Comparison of ENCODE assay signal across 21 cellular contexts in genomic region chr4:44662623-44663006, GRCh38. TPM values are rescaled to one million over a fixed set of nuclear protein-coding genes. Genes with fewer than 3 reads are reported as not detected.
A peak's percentile ranks its signal among the peaks of the same experiment; 100 is the strongest.
DNase-seq lines count a peak whose midpoint lies in the region; ATAC-seq and TF ChIP-seq lines count a peak whose summit lies in the region.
"Had no signal": no experiment of that assay in that cellular context is flagged by ENCODE, and none has a peak within 500 bp of the region (broad histone marks: within the 10 kb centered on the region; RNA-seq: fewer than 3 reads in every experiment).

No MANE protein-coding gene starts in this region.

- 0 out of 2 replicates have a peak overlapping the region, but pooled peaks have one; percentile 44 for H2AFZ ChIP-seq in OCI-LY3 (ENCODE audit: low read depth, low read length)

- TF ChIP-seq CTCF in OCI-LY3 (IDR thresholded peaks at IDR 0.05; ENCODE audit: low read depth, low read length) (no peak), left lung (IDR thresholded peaks at IDR 0.05) (no peak)

- H3K4me2 ChIP-seq in OCI-LY3 (ENCODE audit: low read length), result peak overlapping the region; percentile 1; the same call in 1 of the 2 replicates

- H3K4me1 ChIP-seq in OCI-LY3 (ENCODE audit: low read length) (peaks cover 10% of the 10 kb centered on the region), left lung (no peaks in the 10 kb centered on the region)
- H3K4me1 ChIP-seq: gastroesophageal sphincter, pancreas, thyroid gland had no signal

- H3K27me3 ChIP-seq in OCI-LY3 (ENCODE audit: low read depth, low read length), result no peaks in the 10 kb centered on the region
- no peaks in the 10 kb centered on the region for H3K27me3 ChIP-seq in left lung
- H3K27me3 ChIP-seq: gastroesophageal sphincter, pancreas, thyroid gland had no signal

- DNase-seq in AML-193 (lab: John Stamatoyannopoulos, UW) (peak; percentile 5 to 11), NCI-H2081 treated with DMSO at 0.1 percent for 48 hours (lab: John Stamatoyannopoulos, UW) (no peak), NCI-H510A treated with DMSO at 0.1 percent for 48 hours (lab: John Stamatoyannopoulos, UW) (no peak), left lung (no peak)
- DNase-seq in activated CD4-positive, CD25-positive, alpha-beta regulatory T cell (lab: John Stamatoyannopoulos, UW), result no peak
- DNase-seq: ACHN; activated naive CD4-positive, alpha-beta T cell; Calu3; endodermal cell; H9; mucosa of descending colon; NCI-H1694; NCI-H524; pancreas; stimulated activated CD4-positive, alpha-beta T cell treated with anti-CD3 and anti-CD28 coated beads, Interleukin-12 subunit alpha, Interleukin-12 subunit beta, amount 100 ng/mL, for 4 hours; thyroid gland had no signal

- no peaks in the 10 kb centered on the region for H3K36me3 ChIP-seq in OCI-LY3 (replicated peaks; ENCODE audit: low read depth, low read length)
- no peaks in the 10 kb centered on the region for H3K36me3 ChIP-seq in left lung
- H3K36me3 ChIP-seq: gastroesophageal sphincter, pancreas, thyroid gland had no signal

- H3K9me3 ChIP-seq in OCI-LY3 (ENCODE audit: insufficient read depth, low read length) (no peaks in the 10 kb centered on the region), left lung (no peaks in the 10 kb centered on the region)
- H3K9me3 ChIP-seq: gastroesophageal sphincter, mucosa of descending colon, pancreas, thyroid gland had no signal

- H3K79me2 ChIP-seq in OCI-LY3 (ENCODE audit: low read length), result no peaks in the 10 kb centered on the region

- intact Hi-C loops in left lung (cut with DNase I), result no loop called here

- ATAC-seq in GM19043 (IDR thresholded peaks at IDR 0.05; ENCODE audit: low read depth, unreplicated experiment) (peak; percentile 59), HG03095 (IDR thresholded peaks at IDR 0.05; ENCODE audit: unreplicated experiment) (peak; percentile 80), left lung (no peak)
- ATAC-seq: gastroesophageal sphincter, mucosa of descending colon, pancreas, Right ventricle myocardium inferior had no signal

- no peaks in the 10 kb centered on the region for H4K20me1 ChIP-seq in OCI-LY3 (ENCODE audit: insufficient read depth, low read length)

- no peak overlapping the region for H3K27ac ChIP-seq in OCI-LY3 (ENCODE audit: low read length)
- H3K27ac ChIP-seq in left lung, result no peak overlapping the region
- H3K27ac ChIP-seq: gastroesophageal sphincter, pancreas, thyroid gland had no signal

- no peak overlapping the region for H3K9ac ChIP-seq in OCI-LY3 (ENCODE audit: low read length)

- H3K4me3 ChIP-seq in OCI-LY3 (ENCODE audit: low read length), result no peak overlapping the region
- H3K4me3 ChIP-seq in left lung, result no peak overlapping the region
- H3K4me3 ChIP-seq: gastroesophageal sphincter, mucosa of descending colon, pancreas, thyroid gland had no signal

RNA-seq across cellular contexts. Expression of gene YIPF7, which starts 11.2 kb away (rescaled TPM):
- total RNA-seq in left lung, result not detected
- total RNA-seq: endodermal cell, gastroesophageal sphincter, H9, mucosa of descending colon, pancreas, thyroid gland had no signal

RNA-seq across cellular contexts. Expression of gene GUF1, which starts 15.6 kb away (rescaled TPM):
- total RNA-seq in left lung, result 10 to 100 TPM; 17.3 to 22.1 TPM

Comparison
In these comparisons a context has a peak if more than half of its experiments do, and no peak if none do; other contexts are left out.
1. DNase-seq: peak in AML-193 (2 of 2); none in NCI-H2081 treated with DMSO at 0.1 percent for 48 hours (single experiment), activated CD4-positive, CD25-positive, alpha-beta regulatory T cell (0 of 4), NCI-H510A treated with DMSO at 0.1 percent for 48 hours (single experiment) and left lung (0 of 2).